Comparison of ENCODE assay signal across 1 cellular context in the genomic region with DNA sequence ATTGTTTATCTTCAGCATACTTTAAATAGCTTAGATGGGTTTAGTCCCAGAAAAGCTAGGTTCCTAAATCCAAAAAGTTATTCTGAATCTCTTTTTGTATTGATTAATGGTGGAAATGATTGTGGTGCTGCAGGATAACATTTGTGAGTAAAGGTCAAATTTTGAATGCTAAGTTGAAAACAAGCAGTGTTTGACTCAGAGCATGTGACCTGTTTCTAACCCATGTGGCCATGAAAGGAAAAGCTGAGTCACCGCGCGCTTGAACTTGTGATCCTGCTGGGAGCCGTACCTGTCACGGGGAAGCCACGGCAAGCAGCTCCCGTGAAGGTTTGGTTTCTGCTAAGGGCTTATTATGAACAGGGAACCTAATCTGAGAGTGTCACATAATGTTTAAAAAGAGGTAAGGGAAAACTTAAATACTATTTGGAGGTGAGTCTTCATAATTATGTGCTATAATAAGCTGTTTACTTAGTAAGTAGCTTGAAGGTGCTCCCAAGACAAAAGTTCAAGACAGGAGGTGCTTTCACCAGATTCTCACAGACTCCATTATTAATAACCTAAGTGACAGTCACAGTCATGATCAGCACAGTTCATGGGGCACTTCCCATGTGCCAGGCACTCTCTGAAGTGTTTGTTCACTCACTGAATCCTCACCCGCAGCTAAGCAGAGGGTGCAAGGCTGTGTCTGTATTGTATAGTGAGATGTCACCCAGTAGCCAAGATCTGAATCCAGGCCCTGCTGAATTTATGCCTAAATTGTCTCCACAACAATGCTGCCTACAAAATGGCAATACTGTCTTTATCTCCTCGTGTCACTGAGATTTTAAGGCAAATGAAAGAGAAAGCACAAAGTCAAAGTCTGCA.
TF ChIP-seq lines count a peak whose summit lies in the region.

No MANE protein-coding gene starts in this region.

TF ChIP-seq in SK-N-SH, 30 proteins besides CTCF, POLR2A, EP300 and RAD21 (continued from another document):
- TF ChIP-seq JUND (IDR thresholded peaks at IDR 0.05) (peak; percentile 22; the same call in 1 of the 2 replicates), FOXJ3 (CRISPR knock-in tag; IDR thresholded peaks at IDR 0.05) (no peak), TCF12 (IDR thresholded peaks at IDR 0.05) (peak; percentile 33; the same call in 1 of the 2 replicates), ELF1 (IDR thresholded peaks at IDR 0.05) (no peak)
